21 cellular contexts compared by ENCODE assay signal in genomic region chr2:65075176-65075575, GRCh38. TPM values are rescaled to one million over a fixed set of nuclear protein-coding genes. Genes with fewer than 3 reads are reported as not detected.
DNase-seq lines count a peak whose midpoint lies in the region; ATAC-seq, FAIRE-seq and TF ChIP-seq lines count a peak whose summit lies in the region.
"Had no signal": no experiment of that assay in that cellular context is flagged by ENCODE, and none has a peak within 500 bp of the region (broad histone marks: within the 10 kb centered on the region; RNA-seq: fewer than 3 reads in every experiment).

No MANE protein-coding gene starts in this region.

- 52% methylated on average over 8 of the region's 9 CpGs for WGBS in K562 (ENCODE audit: insufficient coverage, low coverage, missing lambda C conversion rate)

- H3K27ac ChIP-seq in CD8-positive, alpha-beta memory T cell (ENCODE audit: low read depth, low read length), result peak overlapping the region; percentile 43
- no peak overlapping the region; the same call in 2 of the 3 replicates for H3K27ac ChIP-seq in K562 (ENCODE audit: extremely low read depth, low read depth, low read length)
- peak overlapping the region; percentile 43 to 84 (median 70) for H3K27ac ChIP-seq in gastrocnemius medialis
- H3K27ac ChIP-seq: C4-2B had no signal

- H3K27ac Mint-ChIP-seq in CD8-positive, alpha-beta memory T cell, result peak overlapping the region in 2 of 8 donors; percentile 22 to 83
- H3K27ac Mint-ChIP-seq in natural killer cell (peak overlapping the region in 1 of 2 donors; percentile 23), WTC11 (no peak overlapping the region)
- H3K27ac Mint-ChIP-seq: activated CD4-positive, alpha-beta T cell treated with anti-CD3 and anti-CD28 coated beads, Interleukin-2, amount 10 ng/mL, durations not matched to agents 7 days and 5 days had no signal

- FAIRE-seq in K562 (lab: Jason Lieb, UNC), result peak; percentile 23
- FAIRE-seq: TTC549 had no signal

- H3K4me1 Mint-ChIP-seq in CD8-positive, alpha-beta memory T cell, result peaks cover 0 to 15% (median 3%) of the 10 kb centered on the region in 3 donors
- H3K4me1 Mint-ChIP-seq in natural killer cell (peaks cover 0 to 8% of the 10 kb centered on the region in 2 donors), WTC11 (peaks cover 32% of the 10 kb centered on the region)

- H3K27me3 ChIP-seq in CD8-positive, alpha-beta memory T cell (ENCODE audit: insufficient read depth, low read length, poor library complexity, severe bottlenecking), result no peaks in the 10 kb centered on the region
- H3K27me3 ChIP-seq in K562 (ENCODE audit: control insufficient read depth in 2 of 2, insufficient read depth in 2 of 2, low read length in 2 of 2) (no peaks in the 10 kb centered on the region), gastrocnemius medialis (no peaks in the 10 kb centered on the region)

- no peak overlapping the region for H2AFZ ChIP-seq in K562 (ENCODE audit: low read depth, low read length)
- H2AFZ ChIP-seq: parathyroid adenoma had no signal

- POLR2A ChIA-PET in CD8-positive, alpha-beta memory T cell (lab: Charles Lee), result interaction anchor here (1.3 kb wide), 1 partner anchor 55 kb away, joined by 4 read pairs; the partner anchor contains the start of gene RAB1A
- POLR2A ChIA-PET in K562 (lab: Yijun Ruan, JAX) (interaction anchor here (0.6 to 1.2 kb wide), 5 partner anchors 11 to 548 kb away, joined by 3 to 12 read pairs (median 3); no protein-coding TSS in a partner anchor), WTC11 (lab: Charles Lee) (interaction anchor here (0.9 to 1.3 kb wide), 2 partner anchors 11 to 55 kb away, joined by 3 read pairs; no protein-coding TSS in a partner anchor)

- H3K9ac ChIP-seq in K562 (ENCODE audit: insufficient read depth in 1 of 2, low read depth in 2 of 2, low read length in 2 of 2), result no peak overlapping the region
- H3K9ac ChIP-seq: parathyroid adenoma had no signal

- H3K4me3 ChIP-seq in CD8-positive, alpha-beta memory T cell (ENCODE audit: low read length), result no peak overlapping the region
- no peak overlapping the region for H3K4me3 ChIP-seq in K562
- no peak overlapping the region for H3K4me3 ChIP-seq in gastrocnemius medialis

- no peaks in the 10 kb centered on the region for H3K79me2 ChIP-seq in K562 (ENCODE audit: control insufficient read depth, insufficient read depth, low read length)
- H3K79me2 ChIP-seq: parathyroid adenoma had no signal

- ATAC-seq in K562 (no peak), left lobe of liver (peak; percentile 50), gastrocnemius medialis (no peak), natural killer cell (no peak), WTC11 (no peak), HG02973 (IDR thresholded peaks at IDR 0.05; ENCODE audit: unreplicated experiment) (no peak)

- H4K20me1 ChIP-seq in K562 (replicated peaks; ENCODE audit: control insufficient read depth, insufficient read depth, low read length), result 0 out of 2 replicates have a peak, but pooled peaks cover 8% of the 10 kb centered on the region

- TF ChIP-seq RAD21 in K562 (CRISPR knock-in tag; conservative IDR thresholded peaks at IDR 0.05 in 1 of 2, IDR thresholded peaks at IDR 0.05 in 1 of 2), result no peak

- TF ChIP-seq POLR2A in K562 (conservative IDR thresholded peaks at IDR 0.05), result peak; percentile 24; the same call in 1 of the 2 replicates
- TF ChIP-seq POLR2A in gastrocnemius medialis (IDR thresholded peaks at IDR 0.05), result no peak

- peaks cover 0 to 88% (median 4%) of the 10 kb centered on the region in 3 donors for H3K36me3 Mint-ChIP-seq in CD8-positive, alpha-beta memory T cell
- H3K36me3 Mint-ChIP-seq in natural killer cell, result no peaks in the 10 kb centered on the region
- H3K36me3 Mint-ChIP-seq in WTC11, result peaks cover 44% of the 10 kb centered on the region

- peaks cover 4% of the 10 kb centered on the region for H3K9me1 ChIP-seq in K562 (ENCODE audit: control insufficient read depth, insufficient read depth, low read length)

- TF ChIP-seq EP300 in K562 (IDR thresholded peaks at IDR 0.05; ENCODE audit: low read length), result no peak

- no peak for DNase-seq in CD8-positive, alpha-beta memory T cell
- no peak for DNase-seq in K562 (ENCODE audit: extremely low read depth in 1 of 4, low spot score in 3 of 4)
- DNase-seq in left lobe of liver (ENCODE audit: low spot score), result peak; percentile 44
- DNase-seq in gastrocnemius medialis, result no peak
- DNase-seq in natural killer cell, result no peak
- DNase-seq in NCI-H446 (lab: John Stamatoyannopoulos, UW), result no peak
- DNase-seq in WTC11 (ENCODE audit: low spot score), result no peak
- DNase-seq: ACHN; activated CD4-positive, alpha-beta T cell treated with anti-CD3 and anti-CD28 coated beads, Interleukin-2, amount 10 ng/mL, durations not matched to agents 7 days and 5 days; activated gamma-delta T cell treated with Interleukin-2 at 50 U/mL for 16 hours; amygdala; cerebellar nuclear complex; MM.1S; NCI-H187; RPMI8226; SW 1271 had no signal

- no peaks in the 10 kb centered on the region for H3K9me3 Mint-ChIP-seq in CD8-positive, alpha-beta memory T cell
- no peaks in the 10 kb centered on the region for H3K9me3 Mint-ChIP-seq in natural killer cell
- no peaks in the 10 kb centered on the region for H3K9me3 Mint-ChIP-seq in WTC11
- H3K9me3 Mint-ChIP-seq: activated CD4-positive, alpha-beta T cell treated with anti-CD3 and anti-CD28 coated beads, Interleukin-2, amount 10 ng/mL, durations not matched to agents 7 days and 5 days; type B pancreatic cell had no signal

- no peaks in the 10 kb centered on the region for H3K4me1 ChIP-seq in CD8-positive, alpha-beta memory T cell (ENCODE audit: insufficient read depth, low read length)
- H3K4me1 ChIP-seq in K562 (replicated peaks in 1 of 2; ENCODE audit: control insufficient read depth in 2 of 2, insufficient read depth in 2 of 2, low read length in 2 of 2), result peaks cover 11 to 15% of the 10 kb centered on the region in 2 experiments; a peak in 4 of 5 replicates
- peaks cover 50 to 54% of the 10 kb centered on the region in 2 donors for H3K4me1 ChIP-seq in gastrocnemius medialis

- H3K27me3 Mint-ChIP-seq in CD8-positive, alpha-beta memory T cell, result no peaks in the 10 kb centered on the region
- H3K27me3 Mint-ChIP-seq in natural killer cell (ENCODE audit: low read depth in 2 of 2) (no peaks in the 10 kb centered on the region), WTC11 (ENCODE audit: low read depth) (no peaks in the 10 kb centered on the region)
- H3K27me3 Mint-ChIP-seq: activated CD4-positive, alpha-beta T cell treated with anti-CD3 and anti-CD28 coated beads, Interleukin-2, amount 10 ng/mL, durations not matched to agents 7 days and 5 days; type B pancreatic cell had no signal

- no peak overlapping the region for H3K4me3 Mint-ChIP-seq in CD8-positive, alpha-beta memory T cell
- no peak overlapping the region for H3K4me3 Mint-ChIP-seq in natural killer cell
- H3K4me3 Mint-ChIP-seq in WTC11, result no peak overlapping the region
- H3K4me3 Mint-ChIP-seq: activated CD4-positive, alpha-beta T cell treated with anti-CD3 and anti-CD28 coated beads, Interleukin-2, amount 10 ng/mL, durations not matched to agents 7 days and 5 days; type B pancreatic cell had no signal

- no TSS peak for BruUV-seq in K562 (replicated peaks; lab: Mats Ljungman, UMichigan)

- in situ Hi-C loops in K562 (cut with MboI) (no loop called here), gastrocnemius medialis (cut with MboI; ENCODE audit: low sequenced_read_pairs in 4 of 4) (loop anchor here in 1 of 4 donors (10.0 kb wide), 1 partner anchor 50 kb away; no protein-coding TSS in a partner anchor)

- CTCF ChIA-PET in CD8-positive, alpha-beta memory T cell (lab: Charles Lee), result no interaction called here
- CTCF ChIA-PET in K562 (lab: Yijun Ruan, JAX; ENCODE audit: low intra/inter-chr PET ratio) (no interaction called here), WTC11 (lab: Charles Lee) (interaction anchor here (0.9 to 3.0 kb wide), 5 partner anchors 11 to 112 kb away, joined by 3 to 19 read pairs (median 8); partner anchors contain the start of gene RAB1A)

- TF ChIP-seq CTCF in K562 (IDR thresholded peaks at IDR 0.05 in 2 of 3, conservative IDR thresholded peaks at IDR 0.05 in 1 of 3; ENCODE audit: insufficient read depth in 2 of 3, low read depth in 1 of 3, low read length in 3 of 3) (no peak), gastrocnemius medialis (IDR thresholded peaks at IDR 0.05 in 4 of 5, conservative IDR thresholded peaks at IDR 0.05 in 1 of 5) (no peak), natural killer cell (IDR thresholded peaks at IDR 0.05) (no peak), WTC11 (IDR thresholded peaks at IDR 0.05) (no peak)

- no peaks in the 10 kb centered on the region for H3K9me3 ChIP-seq in CD8-positive, alpha-beta memory T cell (ENCODE audit: low read length)
- no peaks in the 10 kb centered on the region for H3K9me3 ChIP-seq in K562 (replicated peaks; ENCODE audit: control insufficient read depth, insufficient read depth, low read depth, low read length)
- H3K9me3 ChIP-seq in gastrocnemius medialis, result no peaks in the 10 kb centered on the region

- intact Hi-C loops in K562 (cut with micrococcal nuclease), result no loop called here
- intact Hi-C loops in gastrocnemius medialis (cut with DNase I; ENCODE audit: low total_unique reads), result no loop called here
- intact Hi-C loops in natural killer cell (cut with micrococcal nuclease), result no loop called here

- 0 out of 2 replicates have a peak overlapping the region, but pooled peaks have one; percentile 7 for H3K4me2 ChIP-seq in K562 (ENCODE audit: insufficient read depth, low read length)

- peaks cover 33% of the 10 kb centered on the region for H3K36me3 ChIP-seq in CD8-positive, alpha-beta memory T cell (ENCODE audit: insufficient read depth, low read length)
- H3K36me3 ChIP-seq in K562 (ENCODE audit: control insufficient read depth, insufficient read depth, low read length) (peaks cover 78% of the 10 kb centered on the region), gastrocnemius medialis (peaks cover 0 to 52% of the 10 kb centered on the region in 2 donors)

RNA-seq across cellular contexts. Expression of gene CEP68, which starts 19.0 kb away (rescaled TPM):
- 1 to 10 TPM; 7.2 to 7.4 TPM for total RNA-seq in CD8-positive, alpha-beta memory T cell
- 24.7 TPM for polyA plus RNA-seq in CD8-positive, alpha-beta memory T cell
- 19.6 and 32.3 TPM in 2 replicates for total RNA-seq in K562 (2011; cell fraction: chromatin; rRNA removed; ENCODE audit: low replicate concordance)
- total RNA-seq in K562 (2011; cell fraction: nucleolus; rRNA removed), result 15.3 and 16.3 TPM in 2 replicates
- 16.1 and 19.7 TPM in 2 replicates for total RNA-seq in K562 (2011; cell fraction: nucleoplasm; rRNA removed)
- total RNA-seq in K562 (2014; rRNA removed) (4.5 and 7.2 TPM in 2 replicates), K562 (2014; rRNA removed; fragmentation: Illumina TruSeq; extraction: Trizol) (5.2 and 5.3 TPM in 2 replicates), K562 (2015; rRNA removed; fragmentation: Illumina TruSeq; extraction: Trizol) (4.8 and 5.1 TPM in 2 replicates), K562 (2021) (8.5 and 9.1 TPM in 2 replicates), left lobe of liver (2.2 TPM), gastrocnemius medialis (10 to 100 TPM; 21.4 to 48.0 (median 35.2) TPM), natural killer cell (1 to 10 TPM; 5.6 to 8.3 (median 5.8) TPM), WTC11 (2021) (14.6 to 16.7 TPM (median 15.3 TPM) in 3 replicates)
- polyA plus RNA-seq in K562 (2011; rRNA removed) (5.4 and 9.7 TPM in 2 replicates), K562 (2014; fragmentation: Illumina TruSeq; extraction: Trizol) (6.7 and 7.2 TPM in 2 replicates), K562 (2014; fragmentation: Nextera tagmentation; extraction: Ambion mirVana) (1 to 10 TPM; 1.4 to 1.5 TPM), K562 (2014; rRNA removed) (5.2 and 8.7 TPM in 2 replicates)
- polyA plus RNA-seq in K562 (2011; cell fraction: cytosol; rRNA removed), result 4.7 and 6.8 TPM in 2 replicates
- 9.6 and 10.4 TPM in 2 replicates for polyA plus RNA-seq in K562 (2011; cell fraction: nucleus; rRNA removed)
- polyA plus RNA-seq in K562 (2012), result 4.6 and 8.4 TPM in 2 replicates
- polyA minus RNA-seq in K562 (2011; rRNA and poly(A)+ RNA removed), result 8.3 and 11.7 TPM in 2 replicates
- 3.4 and 4.0 TPM in 2 replicates for polyA minus RNA-seq in K562 (2011; cell fraction: cytosol; rRNA and poly(A)+ RNA removed)
- 10.6 and 15.1 TPM in 2 replicates for polyA minus RNA-seq in K562 (2011; cell fraction: nucleus; rRNA and poly(A)+ RNA removed)

RNA-seq across cellular contexts. Expression of gene RAB1A, which starts 54.7 kb away (rescaled TPM):
- 10 to 100 TPM; 88.1 to 91.9 TPM for total RNA-seq in CD8-positive, alpha-beta memory T cell
- 53.9 TPM for polyA plus RNA-seq in CD8-positive, alpha-beta memory T cell
- total RNA-seq in K562 (2011; cell fraction: chromatin; rRNA removed; ENCODE audit: low replicate concordance), result 20.3 and 50.3 TPM in 2 replicates
- total RNA-seq in K562 (2011; cell fraction: nucleolus; rRNA removed), result 13.5 and 14.3 TPM in 2 replicates
- total RNA-seq in K562 (2011; cell fraction: nucleoplasm; rRNA removed), result 36.1 and 60.5 TPM in 2 replicates
- total RNA-seq in K562 (2014; rRNA removed) (62.2 and 83.5 TPM in 2 replicates), K562 (2014; rRNA removed; fragmentation: Illumina TruSeq; extraction: Trizol) (67.7 and 81.4 TPM in 2 replicates), K562 (2015; rRNA removed; fragmentation: Illumina TruSeq; extraction: Trizol) (64.4 and 66.7 TPM in 2 replicates), K562 (2021) (93.9 and 99.4 TPM in 2 replicates), left lobe of liver (62.3 TPM), gastrocnemius medialis (10 to 100 TPM; 36.4 to 71.3 (median 43.7) TPM), natural killer cell (100 to 1,000 TPM in 1 of 3 donors, 10 to 100 TPM in 2; 83.5 to 101 (median 93.6) TPM), WTC11 (2021) (112 to 114 TPM (median 113 TPM) in 3 replicates)
- polyA plus RNA-seq in K562 (2011; rRNA removed) (144 and 163 TPM in 2 replicates), K562 (2014; fragmentation: Illumina TruSeq; extraction: Trizol) (81.5 and 89.1 TPM in 2 replicates), K562 (2014; fragmentation: Nextera tagmentation; extraction: Ambion mirVana) (10 to 100 TPM; 43.8 to 47.8 TPM), K562 (2014; rRNA removed) (125 and 136 TPM in 2 replicates)
- 33.7 and 80.3 TPM in 2 replicates for polyA plus RNA-seq in K562 (2011; cell fraction: cytosol; rRNA removed)
- polyA plus RNA-seq in K562 (2011; cell fraction: nucleus; rRNA removed), result 23.6 and 40.8 TPM in 2 replicates
- 116 and 153 TPM in 2 replicates for polyA plus RNA-seq in K562 (2012)
- polyA minus RNA-seq in K562 (2011; rRNA and poly(A)+ RNA removed), result 93.6 and 96.1 TPM in 2 replicates
- 31.6 and 38.0 TPM in 2 replicates for polyA minus RNA-seq in K562 (2011; cell fraction: cytosol; rRNA and poly(A)+ RNA removed)
- 13.1 and 22.5 TPM in 2 replicates for polyA minus RNA-seq in K562 (2011; cell fraction: nucleus; rRNA and poly(A)+ RNA removed)
